In the genomic region with DNA sequence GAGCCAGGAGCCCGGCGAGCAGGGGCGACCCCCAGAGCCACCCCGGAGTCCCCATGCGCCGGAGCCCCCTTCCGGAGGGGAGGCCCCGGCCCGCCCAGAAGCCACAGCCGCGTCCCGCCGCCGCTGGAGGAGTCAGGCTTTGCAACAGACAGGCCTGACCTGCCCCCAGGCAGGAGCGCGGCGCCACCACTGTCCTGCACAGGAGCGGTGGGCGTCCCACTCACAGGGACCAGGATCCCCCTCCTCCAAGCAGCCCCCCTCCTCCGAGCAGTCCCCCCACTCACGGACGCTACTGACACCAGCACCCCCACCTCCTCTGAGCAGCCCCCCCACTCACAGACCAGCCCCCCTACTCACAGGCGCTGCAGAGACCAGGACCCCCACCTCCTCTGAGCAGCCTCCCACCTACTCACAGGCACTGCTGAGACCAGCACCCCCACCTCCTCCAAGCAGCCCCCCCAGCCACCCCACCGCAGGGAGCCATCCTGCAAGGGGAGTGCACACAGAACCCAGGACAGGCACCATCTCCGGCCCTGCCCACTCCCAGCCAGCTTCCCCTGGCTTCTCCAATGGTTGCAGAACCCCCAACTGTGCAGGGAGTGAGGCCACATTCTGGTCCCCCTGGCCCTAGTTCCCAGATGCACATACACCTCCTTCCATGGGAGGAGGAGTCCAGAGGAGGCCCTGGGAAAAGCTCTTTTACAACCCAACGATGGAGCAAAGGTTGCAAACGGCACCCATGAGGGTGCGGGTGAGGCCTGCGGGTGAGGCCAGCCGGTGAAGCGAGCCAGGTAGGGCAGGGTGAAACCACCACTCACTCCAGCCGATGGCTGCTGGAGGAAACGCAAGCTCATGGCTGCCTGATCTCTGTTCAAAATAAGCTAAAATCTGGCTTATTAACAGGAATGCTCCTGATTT, we compare ENCODE assay signal across 1 cellular context.
A peak's percentile ranks its signal among the peaks of the same experiment; 100 is the strongest.
TF ChIP-seq lines count a peak whose summit lies in the region.

No MANE protein-coding gene starts in this region.

TF ChIP-seq in WTC11, 78 proteins besides CTCF, POLR2A, EP300 and RAD21 (continued from another document):
- no peak for TF ChIP-seq ZNF425 (CRISPR knock-in tag; conservative IDR thresholded peaks at IDR 0.05)
- TF ChIP-seq NR3C1 (CRISPR knock-in tag; conservative IDR thresholded peaks at IDR 0.05; ENCODE audit: low read depth): no peak
- TF ChIP-seq, protein P1, sequence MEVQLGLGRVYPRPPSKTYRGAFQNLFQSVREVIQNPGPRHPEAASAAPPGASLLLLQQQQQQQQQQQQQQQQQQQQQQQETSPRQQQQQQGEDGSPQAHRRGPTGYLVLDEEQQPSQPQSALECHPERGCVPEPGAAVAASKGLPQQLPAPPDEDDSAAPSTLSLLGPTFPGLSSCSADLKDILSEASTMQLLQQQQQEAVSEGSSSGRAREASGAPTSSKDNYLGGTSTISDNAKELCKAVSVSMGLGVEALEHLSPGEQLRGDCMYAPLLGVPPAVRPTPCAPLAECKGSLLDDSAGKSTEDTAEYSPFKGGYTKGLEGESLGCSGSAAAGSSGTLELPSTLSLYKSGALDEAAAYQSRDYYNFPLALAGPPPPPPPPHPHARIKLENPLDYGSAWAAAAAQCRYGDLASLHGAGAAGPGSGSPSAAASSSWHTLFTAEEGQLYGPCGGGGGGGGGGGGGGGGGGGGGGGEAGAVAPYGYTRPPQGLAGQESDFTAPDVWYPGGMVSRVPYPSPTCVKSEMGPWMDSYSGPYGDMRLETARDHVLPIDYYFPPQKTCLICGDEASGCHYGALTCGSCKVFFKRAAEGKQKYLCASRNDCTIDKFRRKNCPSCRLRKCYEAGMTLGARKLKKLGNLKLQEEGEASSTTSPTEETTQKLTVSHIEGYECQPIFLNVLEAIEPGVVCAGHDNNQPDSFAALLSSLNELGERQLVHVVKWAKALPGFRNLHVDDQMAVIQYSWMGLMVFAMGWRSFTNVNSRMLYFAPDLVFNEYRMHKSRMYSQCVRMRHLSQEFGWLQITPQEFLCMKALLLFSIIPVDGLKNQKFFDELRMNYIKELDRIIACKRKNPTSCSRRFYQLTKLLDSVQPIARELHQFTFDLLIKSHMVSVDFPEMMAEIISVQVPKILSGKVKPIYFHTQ (CRISPR knock-in tag; IDR thresholded peaks at IDR 0.05): no peak
- 0 out of 2 replicates have a peak, but pooled peaks have one; percentile 4 for TF ChIP-seq ZNF423 (CRISPR knock-in tag; IDR thresholded peaks at IDR 0.05)
- 0 out of 2 replicates have a peak, but pooled peaks have one; percentile 13 for TF ChIP-seq GABPB1 (CRISPR knock-in tag; IDR thresholded peaks at IDR 0.05)
